Comparison of ENCODE assay signal across 2 cellular contexts in genomic region chr4:148284526-148285193, GRCh38.
TF ChIP-seq lines count a peak whose summit lies in the region.

No MANE protein-coding gene starts in this region.

TF ChIP-seq in IMR-90, 13 proteins besides CTCF, POLR2A, EP300 and RAD21 (continued from another document):
- TF ChIP-seq ELK1 (IDR thresholded peaks at IDR 0.05; ENCODE audit: borderline replicate concordance, low read depth, low read length) (no peak), CEBPB (IDR thresholded peaks at IDR 0.05; ENCODE audit: low read depth, low read length) (no peak), SMC3 (IDR thresholded peaks at IDR 0.05; ENCODE audit: low read depth, low read length) (no peak), MAFK (IDR thresholded peaks at IDR 0.05; ENCODE audit: low read depth, low read length) (no peak), RCOR1 (IDR thresholded peaks at IDR 0.05; ENCODE audit: insufficient replicate concordance, low read length) (no peak), CHD1 (IDR thresholded peaks at IDR 0.05; ENCODE audit: low read depth, low read length) (no peak), BHLHE40 (IDR thresholded peaks at IDR 0.05; ENCODE audit: low read depth, low read length) (no peak), FOS (IDR thresholded peaks at IDR 0.05; ENCODE audit: low read depth, low read length) (no peak)

TF ChIP-seq in WTC11, 78 proteins besides CTCF, POLR2A, EP300 and RAD21 (continued from another document):
- no peak for TF ChIP-seq E2F4 (CRISPR knock-in tag; IDR thresholded peaks at IDR 0.05; ENCODE audit: borderline replicate concordance, low read depth)
- TF ChIP-seq MYBL2 (CRISPR knock-in tag; IDR thresholded peaks at IDR 0.05), result no peak
- TF ChIP-seq ATF6 (CRISPR knock-in tag; IDR thresholded peaks at IDR 0.05), result no peak
- TF ChIP-seq ZNF425 (CRISPR knock-in tag; conservative IDR thresholded peaks at IDR 0.05), result no peak
- TF ChIP-seq JAZF1 (CRISPR knock-in tag; IDR thresholded peaks at IDR 0.05), result no peak
- no peak for TF ChIP-seq ZMAT4 (CRISPR knock-in tag; IDR thresholded peaks at IDR 0.05)
- TF ChIP-seq HMGA2 (CRISPR knock-in tag; IDR thresholded peaks at IDR 0.05), result no peak
- no peak for TF ChIP-seq HMGXB4 (CRISPR knock-in tag; IDR thresholded peaks at IDR 0.05)
- no peak for TF ChIP-seq USF1 (CRISPR knock-in tag; IDR thresholded peaks at IDR 0.05)
